8 cellular contexts compared by ENCODE assay signal in genomic region chr17:3723188-3723555, GRCh38. TPM values are rescaled to one million over a fixed set of nuclear protein-coding genes. Genes with fewer than 3 reads are reported as not detected.
DNase-seq lines count a peak whose midpoint lies in the region; ATAC-seq, FAIRE-seq and TF ChIP-seq lines count a peak whose summit lies in the region.

No MANE protein-coding gene starts in this region.

- peak overlapping the region; percentile 72 to 75 for H3K4me3 ChIP-seq in right atrium auricular region
- H3K4me3 ChIP-seq in astrocyte (ENCODE audit: insufficient read depth, low read depth, low read length): peak overlapping the region; percentile 98
- peak overlapping the region; percentile 78 for H3K4me3 ChIP-seq in lung
- peak overlapping the region; percentile 62 to 67 for H3K4me3 ChIP-seq in uterus

- H3K9ac ChIP-seq in astrocyte (ENCODE audit: low read length): peak overlapping the region; percentile 98

- no peak for TF ChIP-seq CTCF in right atrium auricular region (IDR thresholded peaks at IDR 0.05)
- TF ChIP-seq CTCF in astrocyte (IDR thresholded peaks at IDR 0.05; ENCODE audit: insufficient read depth, low read depth, low read length): no peak
- no peak for TF ChIP-seq CTCF in lung (IDR thresholded peaks at IDR 0.05; ENCODE audit: control extremely low read depth, extremely low read depth)
- TF ChIP-seq CTCF in uterus (IDR thresholded peaks at IDR 0.05): no peak

- no peak for FAIRE-seq in astrocyte (lab: Jason Lieb, UNC)

- H3K27me3 Mint-ChIP-seq in astrocyte (ENCODE audit: low read depth, unreplicated experiment): no peaks in the 10 kb centered on the region

- ATAC-seq in Right ventricle myocardium superior (ENCODE audit: poor library complexity) (no peak), lung (ENCODE audit: insufficient read depth, low FRiP score) (no peak), GM18511 (IDR thresholded peaks at IDR 0.05; ENCODE audit: unreplicated experiment) (no peak)

- DNase-seq in right atrium auricular region (ENCODE audit: low spot score) (no peak), Right ventricle myocardium superior (no peak), astrocyte (ENCODE audit: low read depth) (no peak), lung (ENCODE audit: low spot score) (no peak), uterus (no peak), COR-L47 (lab: John Stamatoyannopoulos, UW) (no peak), GM03348 (ENCODE audit: low spot score) (no peak)

- peak overlapping the region; percentile 95 for H3K4me3 Mint-ChIP-seq in astrocyte (ENCODE audit: unreplicated experiment)

- H3K27ac Mint-ChIP-seq in astrocyte (ENCODE audit: unreplicated experiment): peak overlapping the region; percentile 90

- H3K36me3 ChIP-seq in right atrium auricular region: peaks cover 12% of the 10 kb centered on the region
- peaks cover 6% of the 10 kb centered on the region for H3K36me3 ChIP-seq in astrocyte (ENCODE audit: insufficient read depth, low read length)
- peaks cover 1 to 2% of the 10 kb centered on the region in 2 donors for H3K36me3 ChIP-seq in lung (ENCODE audit: control insufficient read depth in 2 of 2, insufficient read depth in 2 of 2, low read length in 2 of 2)
- H3K36me3 ChIP-seq in uterus: no peaks in the 10 kb centered on the region

- no peaks in the 10 kb centered on the region for H3K9me3 Mint-ChIP-seq in astrocyte (ENCODE audit: unreplicated experiment)

- no peaks in the 10 kb centered on the region for H3K9me3 ChIP-seq in right atrium auricular region
- no peaks in the 10 kb centered on the region for H3K9me3 ChIP-seq in astrocyte (ENCODE audit: insufficient read depth, low read depth, low read length)
- no peaks in the 10 kb centered on the region for H3K9me3 ChIP-seq in lung (ENCODE audit: control insufficient read depth in 2 of 2, insufficient read depth in 1 of 2, low read length in 1 of 2)
- no peaks in the 10 kb centered on the region for H3K9me3 ChIP-seq in uterus

- intact Hi-C loops in Right ventricle myocardium superior (cut with DNase I) (no loop called here), uterus (cut with DNase I; ENCODE audit: low total_unique reads) (no loop called here)

- no peaks in the 10 kb centered on the region for H3K27me3 ChIP-seq in right atrium auricular region
- no peaks in the 10 kb centered on the region for H3K27me3 ChIP-seq in astrocyte (ENCODE audit: insufficient read depth, low read length)
- H3K27me3 ChIP-seq in lung (ENCODE audit: control insufficient read depth, insufficient read depth): no peaks in the 10 kb centered on the region
- H3K27me3 ChIP-seq in uterus: no peaks in the 10 kb centered on the region

- peaks cover 3% of the 10 kb centered on the region for H3K36me3 Mint-ChIP-seq in astrocyte (ENCODE audit: low read depth, unreplicated experiment)

- H3K27ac ChIP-seq in right atrium auricular region: peak overlapping the region; percentile 87 to 92
- H3K27ac ChIP-seq in astrocyte (ENCODE audit: low read depth, low read length): peak overlapping the region; percentile 88
- H3K27ac ChIP-seq in lung (ENCODE audit: low read depth in 1 of 2, low read length in 1 of 2): peak overlapping the region; percentile 85 to 90
- H3K27ac ChIP-seq in uterus: peak overlapping the region; percentile 82 to 87

- H3K4me2 ChIP-seq in astrocyte (ENCODE audit: low read length): peak overlapping the region; percentile 99

- TF ChIP-seq POLR2A in uterus (IDR thresholded peaks at IDR 0.05): no peak

- peak overlapping the region; percentile 100 for H2AFZ ChIP-seq in astrocyte (ENCODE audit: low read depth, low read length)

- peaks cover 57% of the 10 kb centered on the region for H3K79me2 ChIP-seq in astrocyte (ENCODE audit: insufficient read depth, low read length)

- H3K4me1 Mint-ChIP-seq in astrocyte (ENCODE audit: low read depth, unreplicated experiment): peaks cover 18% of the 10 kb centered on the region

- H3K4me1 ChIP-seq in right atrium auricular region (peaks cover 0 to 27% of the 10 kb centered on the region in 2 donors), astrocyte (ENCODE audit: insufficient read depth, low read length) (peaks cover 30% of the 10 kb centered on the region), lung (ENCODE audit: control insufficient read depth in 2 of 2, insufficient read depth in 2 of 2, low read length in 2 of 2) (peaks cover 6 to 7% of the 10 kb centered on the region in 2 donors), uterus (peaks cover 0 to 8% of the 10 kb centered on the region in 2 donors)

- WGBS in lung, 2 donors: 2 to 4% methylated on average over 12 to 13 of the region's 13 CpGs

- H4K20me1 ChIP-seq in astrocyte (ENCODE audit: insufficient read depth, low read length): peaks cover 11% of the 10 kb centered on the region

RNA-seq across cellular contexts. Expression of gene HASPIN, which starts 0.5 kb away (rescaled TPM):
- total RNA-seq in right atrium auricular region (not detected), Right ventricle myocardium superior (0.13 TPM), astrocyte (1.7 and 2.4 TPM in 2 replicates), lung (1 to 10 TPM in 1 of 2 donors, under 1 TPM in 1; 0.55 to 1.1 TPM), uterus (1 to 10 TPM in 1 of 4 donors, not detected in 3; 2.0 TPM)
- under 1 TPM; 0.24 to 0.47 TPM for polyA plus RNA-seq in lung

RNA-seq across cellular contexts. Expression of gene P2RX5, which starts 27.2 kb away (rescaled TPM):
- total RNA-seq in right atrium auricular region (1 to 10 TPM; 5.4 to 8.1 TPM), Right ventricle myocardium superior (13.0 TPM), astrocyte (2.4 TPM in 2 replicates), lung (1 to 10 TPM; 2.0 to 4.7 TPM), uterus (1 to 10 TPM in 2 of 4 donors, under 1 TPM in 2; 0.51 to 8.2 (median 1.1) TPM)
- 1 to 10 TPM; 1.3 to 4.7 TPM for polyA plus RNA-seq in lung

RNA-seq across cellular contexts. Expression of gene EMC6, which starts 54.6 kb away (rescaled TPM):
- 10 to 100 TPM; 19.1 to 22.2 TPM for total RNA-seq in right atrium auricular region
- total RNA-seq in Right ventricle myocardium superior: 64.6 TPM
- 49.7 and 52.2 TPM in 2 replicates for total RNA-seq in astrocyte
- total RNA-seq in lung: 10 to 100 TPM; 10.9 to 40.0 TPM
- polyA plus RNA-seq in lung: 10 to 100 TPM; 85.0 to 93.4 TPM
- 10 to 100 TPM in 3 of 4 donors, 1 to 10 TPM in 1; 7.1 to 34.7 (median 22.7) TPM for total RNA-seq in uterus

RNA-seq across cellular contexts. Expression of gene TAX1BP3, which starts 54.8 kb away (rescaled TPM):
- total RNA-seq in right atrium auricular region (100 to 1,000 TPM; 212 to 227 TPM), Right ventricle myocardium superior (149 TPM), astrocyte (193 and 194 TPM in 2 replicates), lung (100 to 1,000 TPM in 1 of 2 donors, 10 to 100 TPM in 1; 71.0 to 146 TPM), uterus (10 to 100 TPM; 44.7 to 98.7 (median 74.0) TPM)
- 100 to 1,000 TPM in 1 of 2 donors, 10 to 100 TPM in 1; 69.7 to 123 TPM for polyA plus RNA-seq in lung
